In the genomic region with DNA sequence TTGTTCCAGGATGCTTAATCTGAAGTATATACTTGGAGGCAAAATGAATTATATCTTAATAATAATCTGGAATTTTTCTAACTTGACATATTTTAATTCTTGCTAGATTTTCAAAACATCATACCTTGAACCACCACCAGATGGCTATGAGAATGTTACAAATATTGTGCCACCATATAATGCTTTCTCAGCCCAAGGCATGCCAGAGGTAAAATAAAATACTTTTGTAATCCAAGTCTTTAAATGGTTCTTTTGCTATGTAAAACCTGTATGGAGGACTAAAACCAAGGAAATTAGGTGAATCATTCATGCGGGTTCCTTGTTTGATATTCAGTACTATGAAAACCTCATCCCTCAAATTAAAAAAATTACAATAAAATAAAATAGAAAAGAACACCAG, we compare ENCODE assay signal across 25 cellular contexts. TPM values are rescaled to one million over a fixed set of nuclear protein-coding genes. Genes with fewer than 3 reads are reported as not detected.
A peak's percentile ranks its signal among the peaks of the same experiment; 100 is the strongest.
DNase-seq lines count a peak whose midpoint lies in the region; TF ChIP-seq lines count a peak whose summit lies in the region.
"Had no signal": no experiment of that assay in that cellular context is flagged by ENCODE, and none has a peak within 500 bp of the region (broad histone marks: within the 10 kb centered on the region; RNA-seq: fewer than 3 reads in every experiment).

No MANE protein-coding gene starts in this region.

- 95 to 97% methylated on average over 1 of the region's 1 CpG for WGBS in GM23248 (ENCODE audit: low coverage in 1 of 2, low lambda C conversion rate in 2 of 2, missing lambda C conversion rate in 2 of 2), 2 experiments

- in situ Hi-C loops in GM23248 (cut with MboI) = no loop called here

- no peaks in the 10 kb centered on the region for H3K27me3 Mint-ChIP-seq in neural progenitor cell (ENCODE audit: insufficient read depth, low read depth)

- POLR2A ChIA-PET in RWPE1 (lab: Yijun Ruan, JAX; ENCODE audit: low non-redundant PET) = no interaction called here

- H3K36me3 ChIP-seq in GM23248 (ENCODE audit: low read depth) (no peaks in the 10 kb centered on the region), neural progenitor cell (no peaks in the 10 kb centered on the region), Peyer's patch (no peaks in the 10 kb centered on the region)
- H3K36me3 ChIP-seq: gastrocnemius medialis, HAP-1, sigmoid colon had no signal

- H3K9me3 Mint-ChIP-seq in neural progenitor cell = no peaks in the 10 kb centered on the region
- H3K9me3 Mint-ChIP-seq: activated CD4-positive, alpha-beta T cell treated with anti-CD3 and anti-CD28 coated beads, Interleukin-2, amount 10 ng/mL, durations not matched to agents 7 days and 5 days; CD4-positive, alpha-beta memory T cell; naive B cell; stimulated activated memory B cell treated with anti-CD40 and anti-IgM and Interleukin-4, amounts not matched to agents 10 μg/mL and 1 μg/mL and 100 μg/mL, for 72 hours had no signal

- no peaks in the 10 kb centered on the region for H3F3A ChIP-seq in GM23248 (ENCODE audit: insufficient read depth)
- H3F3A ChIP-seq in neural progenitor cell (ENCODE audit: low read depth) = peaks cover 3% of the 10 kb centered on the region

- H3K9me2 ChIP-seq in GM23248 (ENCODE audit: insufficient read depth) = no peaks in the 10 kb centered on the region

- no peak overlapping the region for H3K9ac ChIP-seq in GM23248
- H3K9ac ChIP-seq in neural progenitor cell = no peak overlapping the region
- H3K9ac ChIP-seq: KMS-11, parathyroid adenoma had no signal

- H3K27me3 ChIP-seq in GM23248 (replicated peaks; ENCODE audit: insufficient read depth) (no peaks in the 10 kb centered on the region), neural progenitor cell (no peaks in the 10 kb centered on the region), Peyer's patch (no peaks in the 10 kb centered on the region)
- H3K27me3 ChIP-seq: body of pancreas, gastrocnemius medialis, sigmoid colon, testis had no signal

- H3K79me2 ChIP-seq in GM23248 (ENCODE audit: insufficient read depth) (no peaks in the 10 kb centered on the region), neural progenitor cell (ENCODE audit: low read depth) (peaks cover 2% of the 10 kb centered on the region)
- H3K79me2 ChIP-seq: parathyroid adenoma had no signal

- no peak for TF ChIP-seq POLR2A in Peyer's patch (IDR thresholded peaks at IDR 0.05)

- H3K4me3 ChIP-seq in GM23248 (no peak overlapping the region), neural progenitor cell (no peak overlapping the region), Peyer's patch (no peak overlapping the region)
- H3K4me3 ChIP-seq: body of pancreas, gastrocnemius medialis, HAP-1, sigmoid colon, testis had no signal

- CTCF ChIA-PET in RWPE1 (lab: Yijun Ruan, JAX) = no interaction called here

- H3K36me3 Mint-ChIP-seq in neural progenitor cell = peaks cover 2% of the 10 kb centered on the region
- H3K36me3 Mint-ChIP-seq: CD4-positive, alpha-beta memory T cell; naive B cell; stimulated activated memory B cell treated with anti-CD40 and anti-IgM and Interleukin-4, amounts not matched to agents 10 μg/mL and 1 μg/mL and 100 μg/mL, for 72 hours had no signal

- no peak overlapping the region for H3K27ac Mint-ChIP-seq in neural progenitor cell
- H3K27ac Mint-ChIP-seq: activated CD4-positive, alpha-beta T cell treated with anti-CD3 and anti-CD28 coated beads, Interleukin-2, amount 10 ng/mL, durations not matched to agents 7 days and 5 days; CD4-positive, alpha-beta memory T cell; naive B cell; stimulated activated memory B cell treated with anti-CD40 and anti-IgM and Interleukin-4, amounts not matched to agents 10 μg/mL and 1 μg/mL and 100 μg/mL, for 72 hours had no signal

- TF ChIP-seq CTCF in neural progenitor cell (IDR thresholded peaks at IDR 0.05) (peak; percentile 17), Peyer's patch (IDR thresholded peaks at IDR 0.05) (no peak), RWPE1 (conservative IDR thresholded peaks at IDR 0.05; ENCODE audit: low read depth) (no peak; the same call in 1 of the 2 replicates)

- H3K9me3 ChIP-seq in GM23248 (ENCODE audit: low read depth) (no peaks in the 10 kb centered on the region), neural progenitor cell (ENCODE audit: low read depth) (no peaks in the 10 kb centered on the region), Peyer's patch (no peaks in the 10 kb centered on the region)
- H3K9me3 ChIP-seq: body of pancreas, gastrocnemius medialis, HAP-1, sigmoid colon, testis had no signal

- H3K4me2 ChIP-seq in GM23248 (ENCODE audit: unreplicated experiment) (no peak overlapping the region), neural progenitor cell (no peak overlapping the region)
- H3K4me2 ChIP-seq: KMS-11 had no signal

- no peaks in the 10 kb centered on the region for H3K4me1 Mint-ChIP-seq in neural progenitor cell
- H3K4me1 Mint-ChIP-seq: activated CD4-positive, alpha-beta T cell treated with anti-CD3 and anti-CD28 coated beads, Interleukin-2, amount 10 ng/mL, durations not matched to agents 7 days and 5 days; CD4-positive, alpha-beta memory T cell; naive B cell; stimulated activated memory B cell treated with anti-CD40 and anti-IgM and Interleukin-4, amounts not matched to agents 10 μg/mL and 1 μg/mL and 100 μg/mL, for 72 hours had no signal

- no peaks in the 10 kb centered on the region for H4K20me1 ChIP-seq in GM23248 (ENCODE audit: insufficient read depth)
- no peaks in the 10 kb centered on the region for H4K20me1 ChIP-seq in neural progenitor cell (ENCODE audit: low read depth)

- no peaks in the 10 kb centered on the region for H3K4me1 ChIP-seq in GM23248 (ENCODE audit: insufficient read depth)
- H3K4me1 ChIP-seq in neural progenitor cell = peaks cover 8% of the 10 kb centered on the region
- H3K4me1 ChIP-seq in Peyer's patch = no peaks in the 10 kb centered on the region
- H3K4me1 ChIP-seq: body of pancreas, gastrocnemius medialis, HAP-1, parathyroid adenoma, sigmoid colon, testis had no signal

- DNase-seq in GM23248 = peak; percentile 10
- DNase-seq in NAMALWA (ENCODE audit: low spot score) = peak; percentile 13
- peak; percentile 2 for DNase-seq in dermis blood vessel endothelial cell
- no peak for DNase-seq in neural progenitor cell (ENCODE audit: low spot score)
- no peak for DNase-seq in Peyer's patch
- no peak for DNase-seq in RWPE1 (ENCODE audit: low spot score)
- DNase-seq in NCI-H1048 (lab: John Stamatoyannopoulos, UW) = no peak
- DNase-seq: activated CD4-positive, alpha-beta T cell treated with anti-CD3 and anti-CD28 coated beads, Interleukin-2, amount 10 ng/mL, durations not matched to agents 7 days and 5 days; activated CD8-positive, alpha-beta memory T cell treated with anti-CD3 and anti-CD28 coated beads, Interleukin-2, amount 50 U/mL, for 48 hours; body of pancreas; CD4-positive, alpha-beta memory T cell; gastrocnemius medialis; kidney glomerular epithelial cell; naive B cell; NCI-H1092 treated with DMSO at 0.1 percent for 48 hours; NCI-H510A; SHP77 treated with DMSO at 0.1 percent for 48 hours; sigmoid colon; T-helper 1 cell; testis had no signal

- no peak overlapping the region for H3K4me3 Mint-ChIP-seq in neural progenitor cell
- H3K4me3 Mint-ChIP-seq: activated CD4-positive, alpha-beta T cell treated with anti-CD3 and anti-CD28 coated beads, Interleukin-2, amount 10 ng/mL, durations not matched to agents 7 days and 5 days; CD4-positive, alpha-beta memory T cell; naive B cell; stimulated activated memory B cell treated with anti-CD40 and anti-IgM and Interleukin-4, amounts not matched to agents 10 μg/mL and 1 μg/mL and 100 μg/mL, for 72 hours had no signal

- H3K27ac ChIP-seq in GM23248 (no peak overlapping the region), neural progenitor cell (no peak overlapping the region), Peyer's patch (no peak overlapping the region), RWPE1 (no peak overlapping the region)
- H3K27ac ChIP-seq: body of pancreas, gastrocnemius medialis, KMS-11, parathyroid adenoma, sigmoid colon, testis had no signal

- H2AFZ ChIP-seq in GM23248 (no peak overlapping the region), neural progenitor cell (replicated peaks) (no peak overlapping the region)
- H2AFZ ChIP-seq: parathyroid adenoma had no signal

RNA-seq across cellular contexts. Expression of a gene that starts 14.4 kb away (rescaled TPM):
- total RNA-seq in GM23248 (2014; rRNA removed; shearing (Covaris generic)) = 0.76 TPM in 1 of 2 replicates, not detected in the other
- 0.23 TPM in 1 of 2 replicates, not detected in the other for polyA plus RNA-seq in GM23248 (2016; fragmentation: Nextera tagmentation; extraction: Ambion mirVana)
- total RNA-seq in dermis blood vessel endothelial cell (0.33 and 0.68 TPM in 2 replicates), neural progenitor cell (ENCODE audit: low replicate concordance) (24.6 and 67.1 TPM in 2 replicates), Peyer's patch (1 to 10 TPM in 3 of 4 donors, not detected in 1; 1.7 to 7.0 (median 4.2) TPM)
- total RNA-seq: activated CD4-positive, alpha-beta T cell treated with anti-CD3 and anti-CD28 coated beads, Interleukin-2, amount 10 ng/mL, durations not matched to agents 7 days and 5 days; CD4-positive, alpha-beta memory T cell; HT-29 had no signal

Comparison
In these comparisons a context has a peak if more than half of its experiments do, and no peak if none do; other contexts are left out.
1. DNase-seq: peak in GM23248 (single experiment), NAMALWA (single experiment) and dermis blood vessel endothelial cell (single experiment); none in neural progenitor cell (single experiment), Peyer's patch (0 of 3), RWPE1 (single experiment) and NCI-H1048 (single experiment).